In the genomic region with DNA sequence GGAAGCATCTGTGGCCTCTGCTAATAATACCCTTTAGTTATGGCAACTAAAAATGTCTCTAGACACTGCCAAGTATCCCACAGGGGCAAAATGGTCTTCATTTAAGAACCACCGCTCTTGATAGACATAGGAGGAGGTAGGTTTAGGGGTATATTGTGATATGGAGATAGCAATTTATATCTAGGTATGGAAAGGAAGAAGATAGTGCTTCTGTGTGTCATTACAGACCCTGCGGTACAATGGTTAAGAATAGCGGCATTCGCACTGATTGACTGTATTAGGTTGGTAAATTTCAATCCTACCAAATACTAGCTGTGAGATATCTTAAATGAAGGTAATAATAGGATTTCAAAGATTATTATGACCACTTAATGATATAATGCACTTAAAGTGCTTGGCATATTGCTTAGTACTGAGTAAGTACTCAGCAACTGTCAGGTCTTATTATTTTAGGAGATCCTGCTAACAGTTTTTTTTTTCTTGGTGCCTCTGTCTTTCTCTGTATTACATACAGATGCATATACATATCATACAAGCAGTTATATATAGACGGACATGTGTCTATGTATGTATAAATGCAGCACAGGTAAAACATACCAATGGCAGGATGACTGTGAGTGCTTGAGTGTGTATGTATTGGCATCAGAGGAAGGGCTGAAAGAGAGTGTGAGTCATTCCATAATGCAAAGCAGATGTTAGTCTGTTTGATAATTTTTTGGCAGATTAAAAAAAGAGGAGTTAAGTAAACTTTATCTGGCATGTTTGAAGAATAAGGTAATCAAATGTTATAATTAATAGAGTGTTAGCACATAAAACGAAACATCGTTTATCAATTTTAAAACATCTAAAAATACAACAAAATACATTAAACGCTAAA, we compare ENCODE assay signal across 18 cellular contexts. TPM values are rescaled to one million over a fixed set of nuclear protein-coding genes. Genes with fewer than 3 reads are reported as not detected.
DNase-seq lines count a peak whose midpoint lies in the region; ATAC-seq and TF ChIP-seq lines count a peak whose summit lies in the region.
"Had no signal": no experiment of that assay in that cellular context is flagged by ENCODE, and none has a peak within 500 bp of the region (broad histone marks: within the 10 kb centered on the region; RNA-seq: fewer than 3 reads in every experiment).

No MANE protein-coding gene starts in this region.

- DNase-seq in MCF 10A (ENCODE audit: unreplicated experiment): peak; percentile 14
- no peak for DNase-seq in breast epithelium (ENCODE audit: low spot score in 2 of 2)
- DNase-seq in NCI-H82 treated with DMSO at 0.1 percent for 48 hours (lab: John Stamatoyannopoulos, UW; ENCODE audit: unreplicated experiment): peak; percentile 11
- DNase-seq in dedifferentiated amniotic fluid mesenchymal stem cell (ENCODE audit: extremely low spot score): peak; percentile 60
- peak; percentile 47 for DNase-seq in smooth muscle cell of the brain vasculature (ENCODE audit: low read depth, low spot score)
- DNase-seq in NCI-H510A (lab: John Stamatoyannopoulos, UW): no peak
- no peak for DNase-seq in GM19240 (ENCODE audit: insufficient read length, low spot score)
- DNase-seq: left ventricle myocardium inferior, NCI-H345, Right ventricle myocardium superior, upper lobe of right lung had no signal

- no peaks in the 10 kb centered on the region for H3K27me3 ChIP-seq in breast epithelium
- H3K27me3 ChIP-seq: upper lobe of right lung had no signal

- no peak overlapping the region for H3K27ac Mint-ChIP-seq in MCF 10A (ENCODE audit: low read depth, unreplicated experiment)
- H3K27ac Mint-ChIP-seq: activated T-helper 1 cell treated with anti-CD3 and anti-CD28 coated beads, Interleukin-12 subunit alpha, Interleukin-12 subunit beta, Interleukin-2, Interleukin-4 antibody, amounts not matched to agents 30 ng/mL and 10 ng/mL and 1 ng/mL, durations not matched to agents 14 hours and 24 hours and 36 hours; B cell had no signal

- no peaks in the 10 kb centered on the region for H3K9me3 ChIP-seq in breast epithelium
- H3K9me3 ChIP-seq: left ventricle myocardium inferior, upper lobe of right lung had no signal

- no peaks in the 10 kb centered on the region for H3K36me3 Mint-ChIP-seq in MCF 10A (ENCODE audit: insufficient read depth, unreplicated experiment)

- POLR2A ChIA-PET in MCF 10A (lab: Yijun Ruan, JAX): interaction anchor here (0.5 to 0.7 kb wide), 3 partner anchors 22 to 1686 kb away, joined by 3 to 5 read pairs (median 4); no protein-coding TSS in a partner anchor

- H3K27me3 Mint-ChIP-seq in MCF 10A (ENCODE audit: insufficient read depth, unreplicated experiment): no peaks in the 10 kb centered on the region
- H3K27me3 Mint-ChIP-seq: B cell had no signal

- peaks cover 6% of the 10 kb centered on the region for H3K9me3 Mint-ChIP-seq in MCF 10A (ENCODE audit: unreplicated experiment)
- H3K9me3 Mint-ChIP-seq: activated T-helper 1 cell treated with anti-CD3 and anti-CD28 coated beads, Interleukin-12 subunit alpha, Interleukin-12 subunit beta, Interleukin-2, Interleukin-4 antibody, amounts not matched to agents 30 ng/mL and 10 ng/mL and 1 ng/mL, durations not matched to agents 14 hours and 24 hours and 36 hours had no signal

- no peak for TF ChIP-seq CTCF in MCF 10A (IDR thresholded peaks at IDR 0.05; ENCODE audit: unreplicated experiment)
- TF ChIP-seq CTCF in breast epithelium (IDR thresholded peaks at IDR 0.05): no peak

- H3K4me3 Mint-ChIP-seq in MCF 10A (ENCODE audit: unreplicated experiment): no peak overlapping the region
- H3K4me3 Mint-ChIP-seq: activated T-helper 1 cell treated with anti-CD3 and anti-CD28 coated beads, Interleukin-12 subunit alpha, Interleukin-12 subunit beta, Interleukin-2, Interleukin-4 antibody, amounts not matched to agents 30 ng/mL and 10 ng/mL and 1 ng/mL, durations not matched to agents 14 hours and 24 hours and 36 hours; B cell; neural crest cell had no signal

- H3K4me1 ChIP-seq in breast epithelium: no peaks in the 10 kb centered on the region
- H3K4me1 ChIP-seq: left ventricle myocardium inferior, upper lobe of right lung had no signal

- CTCF ChIA-PET in MCF 10A (lab: Yijun Ruan, JAX): no interaction called here

- no peak for TF ChIP-seq POLR2A in breast epithelium (IDR thresholded peaks at IDR 0.05)

- peaks cover 12% of the 10 kb centered on the region for H3K4me1 Mint-ChIP-seq in MCF 10A (ENCODE audit: insufficient read depth, unreplicated experiment)
- H3K4me1 Mint-ChIP-seq: neural crest cell had no signal

- no TSS peak for BruUV-seq in MCF 10A (replicated peaks; lab: Mats Ljungman, UMichigan)

- no peak for ATAC-seq in HG03469 (IDR thresholded peaks at IDR 0.05; ENCODE audit: unreplicated experiment)
- ATAC-seq: upper lobe of right lung had no signal

- no peaks in the 10 kb centered on the region for H3K36me3 ChIP-seq in breast epithelium
- H3K36me3 ChIP-seq: left ventricle myocardium inferior, upper lobe of right lung had no signal

- intact Hi-C loops in MCF 10A (cut with micrococcal nuclease): no loop called here
- intact Hi-C loops in breast epithelium (cut with DNase I; ENCODE audit: low total_unique reads): no loop called here

- H3K4me3 ChIP-seq in breast epithelium: no peak overlapping the region
- H3K4me3 ChIP-seq: left ventricle myocardium inferior, smooth muscle cell, upper lobe of right lung had no signal

- H3K27ac ChIP-seq in breast epithelium: no peak overlapping the region
- H3K27ac ChIP-seq: left ventricle myocardium inferior, upper lobe of right lung, VCaP had no signal

RNA-seq across cellular contexts. Expression of a gene that starts 50.0 kb away (rescaled TPM):
- total RNA-seq in MCF 10A (2022) (25.0 and 38.1 TPM in 2 replicates), breast epithelium (100 to 1,000 TPM in 1 of 3 donors, 10 to 100 TPM in 1, 1 to 10 TPM in 1; 1.6 to 154 (median 52.1) TPM)
- total RNA-seq: G401 had no signal

Comparison
In these comparisons a context has a peak if more than half of its experiments do, and no peak if none do; other contexts are left out.
1. DNase-seq: peak in MCF 10A (single experiment), NCI-H82 treated with DMSO at 0.1 percent for 48 hours (single experiment), dedifferentiated amniotic fluid mesenchymal stem cell (single experiment) and smooth muscle cell of the brain vasculature (single experiment); none in breast epithelium (0 of 2), NCI-H510A (single experiment) and GM19240 (single experiment).